16 cellular contexts compared by ENCODE assay signal in the genomic region with DNA sequence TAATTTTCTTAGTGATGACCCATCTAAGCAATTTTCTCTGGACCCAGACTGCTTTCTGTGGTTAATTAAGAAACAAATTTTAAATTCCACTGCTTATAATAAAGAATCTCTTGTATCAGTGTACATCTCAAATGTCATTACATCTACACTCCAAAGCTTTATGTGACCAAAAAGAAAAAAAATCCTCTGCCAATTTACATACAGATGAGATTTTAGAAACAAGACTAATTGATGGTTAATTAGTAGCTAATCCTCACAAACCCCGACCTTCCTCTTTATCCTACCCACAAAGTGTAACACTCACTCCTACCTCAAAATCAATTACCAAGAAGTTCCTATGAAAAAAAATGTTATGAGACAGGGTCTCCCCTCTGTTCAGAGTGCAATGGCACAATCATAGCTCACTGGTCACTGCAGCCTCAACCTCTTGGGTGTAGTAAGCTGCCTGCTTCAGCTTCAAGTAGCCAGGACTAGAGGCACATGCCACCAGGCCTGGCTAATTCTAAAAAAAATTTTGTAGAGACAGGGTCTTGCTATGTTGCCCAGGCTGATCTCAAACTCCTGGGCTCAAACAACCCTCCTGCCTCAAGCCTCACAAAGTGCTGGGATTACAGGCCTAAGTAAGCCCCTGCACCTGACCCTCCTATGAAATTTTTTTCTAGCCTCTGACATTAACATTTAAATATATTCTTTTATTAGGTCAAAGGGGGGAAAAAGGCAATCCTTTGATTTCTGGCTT. TPM values are rescaled to one million over a fixed set of nuclear protein-coding genes. Genes with fewer than 3 reads are reported as not detected.
DNase-seq lines count a peak whose midpoint lies in the region; ATAC-seq, FAIRE-seq and TF ChIP-seq lines count a peak whose summit lies in the region.
"Had no signal": no experiment of that assay in that cellular context is flagged by ENCODE, and none has a peak within 500 bp of the region (broad histone marks: within the 10 kb centered on the region; RNA-seq: fewer than 3 reads in every experiment).

No MANE protein-coding gene starts in this region.

- H3K4me1 Mint-ChIP-seq in astrocyte (ENCODE audit: low read depth, unreplicated experiment): peaks cover 28% of the 10 kb centered on the region
- peaks cover 48 to 66% (median 66%) of the 10 kb centered on the region in 7 donors for H3K4me1 Mint-ChIP-seq in naive thymus-derived CD4-positive, alpha-beta T cell

- H3K79me2 ChIP-seq in ACC112 (ENCODE audit: control insufficient read depth, insufficient read depth, low read length, unreplicated experiment) (peaks cover 92% of the 10 kb centered on the region), astrocyte (ENCODE audit: insufficient read depth, low read length) (peaks cover 95% of the 10 kb centered on the region), mammary epithelial cell (ENCODE audit: insufficient read depth, low read length) (peaks cover 98% of the 10 kb centered on the region)

- ATAC-seq in naive thymus-derived CD4-positive, alpha-beta T cell: no peak

- FAIRE-seq in astrocyte (lab: Jason Lieb, UNC): no peak
- FAIRE-seq: endometrium, TTC549 had no signal

- no peak overlapping the region for H3K27ac Mint-ChIP-seq in astrocyte (ENCODE audit: unreplicated experiment)
- peak overlapping the region in 7 of 9 donors; percentile 13 to 85 (median 31) for H3K27ac Mint-ChIP-seq in naive thymus-derived CD4-positive, alpha-beta T cell

- H2AFZ ChIP-seq in ACC112 (ENCODE audit: low read length, unreplicated experiment): no peak overlapping the region
- H2AFZ ChIP-seq in astrocyte (ENCODE audit: low read depth, low read length): no peak overlapping the region
- no peak overlapping the region for H2AFZ ChIP-seq in mammary epithelial cell (ENCODE audit: low read depth, low read length)
- H2AFZ ChIP-seq: parathyroid adenoma had no signal

- POLR2A ChIA-PET in naive thymus-derived CD4-positive, alpha-beta T cell (lab: Charles Lee): interaction anchor here (0.6 to 1.5 kb wide), 2 partner anchors 13 to 491 kb away, joined by 3 to 4 read pairs; no protein-coding TSS in a partner anchor

- CTCF ChIA-PET in naive thymus-derived CD4-positive, alpha-beta T cell (lab: Charles Lee): no interaction called here
- CTCF ChIA-PET in mammary epithelial cell (lab: Charles Lee; ENCODE audit: low non-redundant PET): no interaction called here

- H3K36me3 ChIP-seq in ACC112 (ENCODE audit: insufficient read depth, low read length): peaks cover 63% of the 10 kb centered on the region
- peaks cover 45% of the 10 kb centered on the region for H3K36me3 ChIP-seq in astrocyte (ENCODE audit: insufficient read depth, low read length)
- peaks cover 8 to 23% (median 13%) of the 10 kb centered on the region in 3 experiments for H3K36me3 ChIP-seq in naive thymus-derived CD4-positive, alpha-beta T cell (ENCODE audit: control insufficient read depth in 2 of 3, insufficient read depth in 3 of 3, low read length in 3 of 3)
- H3K36me3 ChIP-seq in mammary epithelial cell (ENCODE audit: insufficient read depth, low read length): peaks cover 37% of the 10 kb centered on the region

- H3K4me3 ChIP-seq in ACC112 (ENCODE audit: low read depth, low read length) (no peak overlapping the region), astrocyte (ENCODE audit: insufficient read depth, low read depth, low read length) (no peak overlapping the region), mammary epithelial cell (replicated peaks in 1 of 3; ENCODE audit: insufficient read depth in 1 of 3, low read depth in 2 of 3, low read length in 3 of 3) (no peak overlapping the region)
- H3K4me3 ChIP-seq in naive thymus-derived CD4-positive, alpha-beta T cell (ENCODE audit: low read length): no peak overlapping the region

- in situ Hi-C loops in mammary epithelial cell (cut with MboI; ENCODE audit: low sequenced_read_pairs in 2 of 2): loop anchor here in 1 of 2 donors (25.0 kb wide), 1 partner anchor 296 kb away; the partner anchor contains the start of gene EPC1

- H3K36me3 Mint-ChIP-seq in astrocyte (ENCODE audit: low read depth, unreplicated experiment): peaks cover 17% of the 10 kb centered on the region
- peaks cover 11 to 41% (median 36%) of the 10 kb centered on the region in 5 donors for H3K36me3 Mint-ChIP-seq in naive thymus-derived CD4-positive, alpha-beta T cell

- H3K9me3 ChIP-seq in astrocyte (ENCODE audit: insufficient read depth, low read depth, low read length) (no peaks in the 10 kb centered on the region), mammary epithelial cell (replicated peaks; ENCODE audit: insufficient read depth, low read length) (no peaks in the 10 kb centered on the region)
- H3K9me3 ChIP-seq in naive thymus-derived CD4-positive, alpha-beta T cell (ENCODE audit: control insufficient read depth in 2 of 3, low read length in 3 of 3): no peaks in the 10 kb centered on the region
- H3K9me3 ChIP-seq: BE2C had no signal

- H3K9ac ChIP-seq in astrocyte (ENCODE audit: low read length) (no peak overlapping the region), mammary epithelial cell (ENCODE audit: insufficient read depth, low read length) (no peak overlapping the region)
- H3K9ac ChIP-seq: parathyroid adenoma had no signal

- intact Hi-C loops in naive thymus-derived CD4-positive, alpha-beta T cell (cut with micrococcal nuclease): loop anchor here in 1 of 2 donors (2.0 kb wide), 1 partner anchor 13 kb away; no protein-coding TSS in a partner anchor
- intact Hi-C loops in mammary epithelial cell (cut with micrococcal nuclease): loop anchor here (2.0 kb wide), 1 partner anchor 165 kb away; no protein-coding TSS in a partner anchor

- no peak overlapping the region for H3K4me2 ChIP-seq in astrocyte (ENCODE audit: low read length)
- H3K4me2 ChIP-seq in mammary epithelial cell (ENCODE audit: insufficient read depth, low read depth, low read length): no peak overlapping the region

- no peak for TF ChIP-seq CTCF in astrocyte (IDR thresholded peaks at IDR 0.05; ENCODE audit: insufficient read depth, low read depth, low read length)
- no peak for TF ChIP-seq CTCF in mammary epithelial cell (conservative IDR thresholded peaks at IDR 0.05 in 1 of 2, IDR thresholded peaks at IDR 0.05 in 1 of 2; ENCODE audit: extremely low read depth in 1 of 2, insufficient read depth in 1 of 2, low read depth in 1 of 2, low read length in 2 of 2)

- H3K27me3 ChIP-seq in ACC112 (ENCODE audit: insufficient read depth, low read length) (no peaks in the 10 kb centered on the region), astrocyte (ENCODE audit: insufficient read depth, low read length) (no peaks in the 10 kb centered on the region), mammary epithelial cell (ENCODE audit: insufficient read depth, low read length) (no peaks in the 10 kb centered on the region)
- H3K27me3 ChIP-seq in naive thymus-derived CD4-positive, alpha-beta T cell (ENCODE audit: control insufficient read depth in 2 of 2, insufficient read depth in 2 of 2, low read length in 2 of 2): no peaks in the 10 kb centered on the region
- H3K27me3 ChIP-seq: BE2C, brain microvascular endothelial cell had no signal

- BruUV-seq in mammary epithelial cell (replicated peaks; lab: Mats Ljungman, UMichigan): no TSS peak

- no peaks in the 10 kb centered on the region for H3K27me3 Mint-ChIP-seq in astrocyte (ENCODE audit: low read depth, unreplicated experiment)
- H3K27me3 Mint-ChIP-seq in naive thymus-derived CD4-positive, alpha-beta T cell: no peaks in the 10 kb centered on the region

- H3K27ac ChIP-seq in ACC112 (ENCODE audit: low read depth, low read length) (peak overlapping the region; percentile 76; the same call in 1 of the 2 replicates), astrocyte (ENCODE audit: low read depth, low read length) (peak overlapping the region; percentile 20), mammary epithelial cell (ENCODE audit: insufficient read depth, low read depth, low read length) (no peak overlapping the region)
- no peak overlapping the region for H3K27ac ChIP-seq in naive thymus-derived CD4-positive, alpha-beta T cell (ENCODE audit: low read depth, low read length)
- H3K27ac ChIP-seq: parathyroid adenoma, RWPE1 had no signal

- H3K4me3 Mint-ChIP-seq in astrocyte (ENCODE audit: unreplicated experiment): no peak overlapping the region
- H3K4me3 Mint-ChIP-seq in naive thymus-derived CD4-positive, alpha-beta T cell: peak overlapping the region in 4 of 10 donors; percentile 0 to 30 (median 24)

- no peaks in the 10 kb centered on the region for H3K9me3 Mint-ChIP-seq in astrocyte (ENCODE audit: unreplicated experiment)
- H3K9me3 Mint-ChIP-seq in naive thymus-derived CD4-positive, alpha-beta T cell: no peaks in the 10 kb centered on the region

- dilution Hi-C loops in mammary epithelial cell (cut with HindIII; ENCODE audit: low sequenced_read_pairs): no loop called here

- 50% methylated on average over 1 of the region's 1 CpG for WGBS in mammary epithelial cell (ENCODE audit: low coverage, missing lambda C conversion rate)

- H3K4me1 ChIP-seq in ACC112 (ENCODE audit: control insufficient read depth, insufficient read depth, low read length, unreplicated experiment) (peaks cover 38% of the 10 kb centered on the region), astrocyte (ENCODE audit: insufficient read depth, low read length) (peaks cover 13% of the 10 kb centered on the region), mammary epithelial cell (ENCODE audit: insufficient read depth, low read length) (no peaks in the 10 kb centered on the region)
- peaks cover 16 to 20% of the 10 kb centered on the region in 2 donors for H3K4me1 ChIP-seq in naive thymus-derived CD4-positive, alpha-beta T cell (ENCODE audit: control insufficient read depth in 2 of 2, insufficient read depth in 2 of 2, low read length in 2 of 2)
- H3K4me1 ChIP-seq: BE2C had no signal

- DNase-seq in EL (peak; percentile 5), astrocyte (ENCODE audit: low read depth) (no peak), COLO829 (ENCODE audit: low spot score) (no peak), GF-D8 (lab: John Stamatoyannopoulos, UW) (no peak), SKM-1 (lab: John Stamatoyannopoulos, UW; ENCODE audit: unreplicated experiment) (no peak), mammary epithelial cell (no peak)
- no peak for DNase-seq in naive thymus-derived CD4-positive, alpha-beta T cell
- DNase-seq: BE2C, brain microvascular endothelial cell, NCI-H1105 treated with DMSO at 0.1 percent for 48 hours, NCI-H510A had no signal

- H4K20me1 ChIP-seq in astrocyte (ENCODE audit: insufficient read depth, low read length): peaks cover 78% of the 10 kb centered on the region
- H4K20me1 ChIP-seq in mammary epithelial cell (ENCODE audit: insufficient read depth, low read length): peaks cover 7% of the 10 kb centered on the region

RNA-seq across cellular contexts. Expression of gene KIF5B, which starts 14.8 kb away (rescaled TPM):
- total RNA-seq in astrocyte (160 and 170 TPM in 2 replicates), mammary epithelial cell (100 to 1,000 TPM; 146 to 168 TPM)
- 10 to 100 TPM; 42.2 to 66.0 (median 46.3) TPM for total RNA-seq in naive thymus-derived CD4-positive, alpha-beta T cell
- polyA plus RNA-seq in naive thymus-derived CD4-positive, alpha-beta T cell: 10 to 100 TPM; 19.7 to 20.3 TPM
- polyA plus RNA-seq in mammary epithelial cell: 50.3 TPM
- polyA minus RNA-seq in mammary epithelial cell: 62.2 TPM

Comparison
In these comparisons a context has a peak if more than half of its experiments do, and no peak if none do; other contexts are left out.
1. H3K27ac ChIP-seq: peak in ACC112 (single experiment) and astrocyte (single experiment); none in naive thymus-derived CD4-positive, alpha-beta T cell (single experiment) and mammary epithelial cell (single experiment).